Comparison of ENCODE assay signal across 31 cellular contexts in the genomic region with DNA sequence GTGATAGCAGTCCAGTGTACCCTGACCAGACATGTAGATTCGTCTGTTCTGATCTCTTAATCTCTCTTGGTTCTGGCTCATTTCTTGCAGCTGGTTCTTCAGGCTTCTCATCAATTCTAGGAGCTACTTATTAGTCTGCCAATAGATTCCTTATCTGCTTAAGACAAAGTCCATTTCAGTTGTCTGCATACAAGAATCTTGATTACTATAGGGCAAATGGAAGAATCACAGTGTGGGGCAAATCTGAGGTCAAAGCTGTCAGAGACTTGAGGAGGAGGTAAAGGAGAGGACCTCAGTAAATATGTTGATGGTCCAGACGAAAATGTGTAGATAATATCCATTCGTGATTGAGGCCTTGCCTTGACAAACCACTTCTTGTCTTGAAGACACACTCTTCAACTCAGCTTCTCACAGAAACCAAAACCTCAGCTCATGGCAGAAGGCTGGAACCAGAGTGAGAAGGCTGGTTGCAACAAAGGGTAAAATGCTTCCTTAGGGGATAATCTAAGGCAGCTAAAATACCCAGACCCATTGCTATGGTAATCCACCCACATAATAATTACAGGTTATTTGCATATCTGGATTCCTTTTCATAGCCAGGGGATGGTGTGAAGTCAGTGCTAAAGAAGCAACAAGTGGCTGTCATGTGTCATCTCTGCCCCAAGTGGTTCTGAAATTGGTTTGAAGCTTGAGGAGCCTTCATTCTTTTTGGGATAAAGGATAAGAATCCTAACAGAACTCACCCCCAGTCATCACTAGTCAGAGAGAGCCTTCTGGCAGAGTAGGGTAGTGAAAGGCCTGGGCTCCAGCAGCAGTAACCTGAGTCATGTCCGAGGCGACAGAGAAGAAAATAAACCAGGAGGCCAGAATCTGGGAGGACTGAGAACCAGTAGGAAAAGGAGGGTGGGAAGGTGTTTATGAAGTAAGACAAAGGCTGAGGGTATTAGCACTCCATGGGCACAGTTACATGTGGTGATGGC. TPM values are rescaled to one million over a fixed set of nuclear protein-coding genes. Genes with fewer than 3 reads are reported as not detected.
DNase-seq lines count a peak whose midpoint lies in the region; TF ChIP-seq lines count a peak whose summit lies in the region.
"Had no signal": no experiment of that assay in that cellular context is flagged by ENCODE, and none has a peak within 500 bp of the region (broad histone marks: within the 10 kb centered on the region; RNA-seq: fewer than 3 reads in every experiment).

No MANE protein-coding gene starts in this region.

- H3K27me3 ChIP-seq in GM23248 (replicated peaks; ENCODE audit: insufficient read depth) (no peaks in the 10 kb centered on the region), thyroid gland (no peaks in the 10 kb centered on the region), breast epithelium (no peaks in the 10 kb centered on the region)
- H3K27me3 ChIP-seq: cardiac muscle cell, upper lobe of left lung had no signal

- DNase-seq in GM10266 (ENCODE audit: extremely low spot score): peak; percentile 8
- DNase-seq in GM23248: peak; percentile 31
- DNase-seq in OCI-LY7 (ENCODE audit: low spot score): no peak
- peak; percentile 10 for DNase-seq in left kidney (ENCODE audit: low read depth, low spot score)
- no peak for DNase-seq in activated CD8-positive, alpha-beta memory T cell treated with anti-CD3 and anti-CD28 coated beads, Interleukin-2, amount 50 U/mL, for 4 hours
- no peak for DNase-seq in thyroid gland
- no peak for DNase-seq in breast epithelium (ENCODE audit: low spot score in 2 of 2)
- no peak for DNase-seq in NCI-H774 (lab: John Stamatoyannopoulos, UW)
- DNase-seq: activated CD4-positive, alpha-beta T cell treated with anti-CD3 and anti-CD28 coated beads, Interleukin-2, amount 10 ng/mL, durations not matched to agents 24 days and 14 days; activated effector memory CD4-positive, alpha-beta T cell treated with Interleukin-2 at 50 U/mL for 16 hours; activated T-cell treated with anti-CD3 and anti-CD28 coated beads, Interleukin-2, amount 50 U/mL, for 1 hour; anterior cingulate cortex; CD8-positive, alpha-beta memory T cell; effector memory CD4-positive, alpha-beta T cell; erythroblast; kidney glomerular epithelial cell; lower lobe of right lung; naive thymus-derived CD8-positive, alpha-beta T cell; NCI-H1436 treated with DMSO at 0.1 percent for 48 hours; NCI-H2107; NCI-H345; occipital lobe; stimulated activated CD4-positive, alpha-beta T cell treated with anti-CD3 and anti-CD28 coated beads, Interleukin-15, amount 100 ng/mL, for 24 hours; stimulated activated CD4-positive, alpha-beta T cell treated with anti-CD3 and anti-CD28 coated beads, Interleukin-4, amount 100 ng/mL, for 4 hours; T-cell; upper lobe of left lung; WERI-Rb-1 had no signal

- intact Hi-C loops in OCI-LY7 (cut with micrococcal nuclease; ENCODE audit: unreplicated experiment) (no loop called here), thyroid gland (cut with DNase I) (no loop called here), breast epithelium (cut with DNase I; ENCODE audit: low total_unique reads) (no loop called here)

- H3K4me1 ChIP-seq in GM23248 (ENCODE audit: insufficient read depth): no peaks in the 10 kb centered on the region
- H3K4me1 ChIP-seq in OCI-LY7 (ENCODE audit: insufficient read depth, low read length, poor library complexity, severe bottlenecking): peaks cover 29% of the 10 kb centered on the region
- no peaks in the 10 kb centered on the region for H3K4me1 ChIP-seq in thyroid gland
- H3K4me1 ChIP-seq in breast epithelium: no peaks in the 10 kb centered on the region

- H4K20me1 ChIP-seq in GM23248 (ENCODE audit: insufficient read depth) (no peaks in the 10 kb centered on the region), OCI-LY7 (ENCODE audit: insufficient read depth, low read length) (no peaks in the 10 kb centered on the region)

- no TSS peak for BruUV-seq in OCI-LY7 (replicated peaks; lab: Mats Ljungman, UMichigan)

- H3K4me3 ChIP-seq in GM23248: no peak overlapping the region
- no peak overlapping the region for H3K4me3 ChIP-seq in OCI-LY7 (ENCODE audit: low read depth, low read length, poor library complexity, severe bottlenecking)
- no peak overlapping the region for H3K4me3 ChIP-seq in thyroid gland (replicated peaks in 1 of 3)
- H3K4me3 ChIP-seq in breast epithelium: no peak overlapping the region
- H3K4me3 ChIP-seq: cardiac muscle cell, coronary artery, lower lobe of right lung, upper lobe of left lung had no signal

- no peak overlapping the region for H2AFZ ChIP-seq in GM23248
- H2AFZ ChIP-seq in OCI-LY7 (ENCODE audit: low read length): peak overlapping the region; percentile 17; the same call in 1 of the 2 replicates

- H3K27ac ChIP-seq in GM23248 (no peak overlapping the region), OCI-LY7 (ENCODE audit: low read depth, low read length, poor library complexity, severe bottlenecking) (no peak overlapping the region), thyroid gland (no peak overlapping the region), breast epithelium (no peak overlapping the region)
- H3K27ac ChIP-seq: cardiac muscle cell, coronary artery, HL-60, lower lobe of right lung, RWPE1, upper lobe of left lung, WERI-Rb-1 had no signal

- in situ Hi-C loops in GM23248 (cut with MboI): no loop called here

- no peaks in the 10 kb centered on the region for H3K9me2 ChIP-seq in GM23248 (ENCODE audit: insufficient read depth)
- H3K9me2 ChIP-seq in OCI-LY7 (ENCODE audit: insufficient read depth, low read length): no peaks in the 10 kb centered on the region

- no peaks in the 10 kb centered on the region for H3F3A ChIP-seq in GM23248 (ENCODE audit: insufficient read depth)

- no peak overlapping the region for H3K4me2 ChIP-seq in GM23248 (ENCODE audit: unreplicated experiment)
- no peak overlapping the region for H3K4me2 ChIP-seq in OCI-LY7 (ENCODE audit: low read length)

- CTCF ChIA-PET in OCI-LY7 (lab: Charles Lee; ENCODE audit: unreplicated experiment): interaction anchor here (0.7 kb wide), 1 partner anchor 157 kb away, joined by 3 read pairs; no protein-coding TSS in a partner anchor

- no peaks in the 10 kb centered on the region for H3K36me3 ChIP-seq in GM23248 (ENCODE audit: low read depth)
- H3K36me3 ChIP-seq in OCI-LY7 (ENCODE audit: insufficient read depth, low read length): no peaks in the 10 kb centered on the region
- H3K36me3 ChIP-seq in thyroid gland: no peaks in the 10 kb centered on the region
- H3K36me3 ChIP-seq in breast epithelium: no peaks in the 10 kb centered on the region
- H3K36me3 ChIP-seq: cardiac muscle cell, lower lobe of right lung, upper lobe of left lung, WERI-Rb-1 had no signal

- TF ChIP-seq CTCF in GM10266 (IDR thresholded peaks at IDR 0.05; ENCODE audit: control insufficient read depth, insufficient read depth, low read depth, missing control alignments) (no peak), OCI-LY7 (conservative IDR thresholded peaks at IDR 0.05; ENCODE audit: low read length) (no peak), thyroid gland (IDR thresholded peaks at IDR 0.05) (no peak), breast epithelium (IDR thresholded peaks at IDR 0.05) (no peak)

- H3K9me3 ChIP-seq in GM23248 (ENCODE audit: low read depth) (no peaks in the 10 kb centered on the region), OCI-LY7 (ENCODE audit: low read length) (no peaks in the 10 kb centered on the region), thyroid gland (no peaks in the 10 kb centered on the region), breast epithelium (no peaks in the 10 kb centered on the region)
- H3K9me3 ChIP-seq: lower lobe of right lung, upper lobe of left lung had no signal

- H3K79me2 ChIP-seq in GM23248 (ENCODE audit: insufficient read depth) (no peaks in the 10 kb centered on the region), OCI-LY7 (ENCODE audit: insufficient read depth, low read depth, low read length) (no peaks in the 10 kb centered on the region)

- TF ChIP-seq POLR2A in thyroid gland (IDR thresholded peaks at IDR 0.05) (no peak), breast epithelium (IDR thresholded peaks at IDR 0.05) (no peak)

- H3K9ac ChIP-seq in GM23248: no peak overlapping the region

- POLR2A ChIA-PET in OCI-LY7 (lab: Charles Lee): interaction anchor here (0.7 to 0.8 kb wide), 3 partner anchors 11 to 69 kb away, joined by 3 read pairs; no protein-coding TSS in a partner anchor

- WGBS in GM23248 (ENCODE audit: low coverage in 1 of 2, low lambda C conversion rate in 2 of 2, missing lambda C conversion rate in 2 of 2), 2 experiments: 49 to 52% methylated on average over 5 of the region's 5 CpGs
- 81 to 87% methylated on average over 5 of the region's 5 CpGs for WGBS in thyroid gland, 2 donors

RNA-seq across cellular contexts. Expression of gene PELI1, which starts 29.2 kb away (rescaled TPM):
- 2.1 and 7.8 TPM in 2 replicates for total RNA-seq in GM23248 (2014; rRNA removed; shearing (Covaris generic))
- 2.7 and 2.8 TPM in 2 replicates for polyA plus RNA-seq in GM23248 (2016; fragmentation: Nextera tagmentation; extraction: Ambion mirVana)
- 108 and 110 TPM in 2 replicates for total RNA-seq in OCI-LY7 (2014; rRNA removed; shearing (Covaris generic))
- 174 and 211 TPM in 2 replicates for total RNA-seq in OCI-LY7 (2022)
- total RNA-seq in thyroid gland: 10 to 100 TPM in 3 of 4 donors, 1 to 10 TPM in 1; 5.2 to 17.1 (median 11.4) TPM
- 10 to 100 TPM; 31.8 to 51.7 (median 40.6) TPM for total RNA-seq in breast epithelium

Comparison
In these comparisons a context has a peak if more than half of its experiments do, and no peak if none do; other contexts are left out.
1. DNase-seq: peak in GM10266 (single experiment), GM23248 (single experiment) and left kidney (single experiment); none in OCI-LY7 (single experiment), activated CD8-positive, alpha-beta memory T cell treated with anti-CD3 and anti-CD28 coated beads, Interleukin-2, amount 50 U/mL, for 4 hours (single experiment), thyroid gland (0 of 2), breast epithelium (0 of 2) and NCI-H774 (single experiment).